1 cellular context compared by ENCODE assay signal in the genomic region with DNA sequence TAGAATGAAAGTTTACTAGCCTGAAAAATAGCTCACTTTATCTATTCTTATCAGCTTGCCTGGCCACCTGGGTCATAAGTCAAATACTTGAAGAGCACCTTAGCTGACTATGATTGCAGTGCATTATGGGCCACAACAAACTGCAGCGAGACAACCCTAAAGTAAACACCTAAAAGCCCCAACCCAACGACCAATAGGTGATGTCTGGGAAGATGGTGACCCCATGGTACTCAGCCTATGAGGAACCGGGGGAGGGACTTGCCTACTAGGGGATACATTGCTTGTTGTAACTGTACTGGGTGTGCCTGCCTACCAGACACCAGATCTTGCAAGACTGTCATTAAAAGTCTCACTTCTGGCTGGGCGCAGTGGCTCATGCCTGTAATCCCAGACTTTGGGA.
TF ChIP-seq lines count a peak whose summit lies in the region.

No MANE protein-coding gene starts in this region.

TF ChIP-seq in HCT116, 20 proteins besides CTCF, POLR2A, EP300 and RAD21:
- TF ChIP-seq, protein P1, sequence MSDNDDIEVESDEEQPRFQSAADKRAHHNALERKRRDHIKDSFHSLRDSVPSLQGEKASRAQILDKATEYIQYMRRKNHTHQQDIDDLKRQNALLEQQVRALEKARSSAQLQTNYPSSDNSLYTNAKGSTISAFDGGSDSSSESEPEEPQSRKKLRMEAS (IDR thresholded peaks at IDR 0.05), result no peak
- TF ChIP-seq FOSL1 (IDR thresholded peaks at IDR 0.05; ENCODE audit: low read depth), result no peak
- no peak for TF ChIP-seq SRF (IDR thresholded peaks at IDR 0.05; ENCODE audit: low read depth)
- TF ChIP-seq SIN3A (IDR thresholded peaks at IDR 0.05; ENCODE audit: low read depth), result no peak
- no peak for TF ChIP-seq EGR1 (IDR thresholded peaks at IDR 0.05; ENCODE audit: low read depth)
- TF ChIP-seq, protein P2, sequence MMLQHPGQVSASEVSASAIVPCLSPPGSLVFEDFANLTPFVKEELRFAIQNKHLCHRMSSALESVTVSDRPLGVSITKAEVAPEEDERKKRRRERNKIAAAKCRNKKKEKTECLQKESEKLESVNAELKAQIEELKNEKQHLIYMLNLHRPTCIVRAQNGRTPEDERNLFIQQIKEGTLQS (IDR thresholded peaks at IDR 0.05), result no peak
